9 cellular contexts compared by ENCODE assay signal in genomic region chr4:127783971-127784519, GRCh38. TPM values are rescaled to one million over a fixed set of nuclear protein-coding genes. Genes with fewer than 3 reads are reported as not detected.
DNase-seq lines count a peak whose midpoint lies in the region; ATAC-seq, FAIRE-seq and TF ChIP-seq lines count a peak whose summit lies in the region.
"Had no signal": no experiment of that assay in that cellular context is flagged by ENCODE, and none has a peak within 500 bp of the region (broad histone marks: within the 10 kb centered on the region; RNA-seq: fewer than 3 reads in every experiment).

No MANE protein-coding gene starts in this region.

- peaks cover 28% of the 10 kb centered on the region for H3K4me1 Mint-ChIP-seq in WTC11

- no peak overlapping the region for H3K27ac Mint-ChIP-seq in WTC11

- dilution Hi-C loops in keratinocyte (cut with MboI; ENCODE audit: extremely low pct_ligation_motif_present, low sequenced_read_pairs) = no loop called here

- H3K36me3 Mint-ChIP-seq in WTC11 = no peaks in the 10 kb centered on the region

- DNase-seq in DMS53 (lab: John Stamatoyannopoulos, UW) (peak; percentile 17), DMS53 treated with DMSO at 0.1 percent for 48 hours (lab: John Stamatoyannopoulos, UW; ENCODE audit: unreplicated experiment) (no peak), WTC11 (ENCODE audit: low spot score) (no peak), keratinocyte (ENCODE audit: low read depth, low spot score) (no peak), testis (no peak), GDM1 (lab: John Stamatoyannopoulos, UW) (no peak), mucosa of gallbladder (ENCODE audit: low spot score) (no peak)
- DNase-seq: 8988T had no signal

- peaks cover 51% of the 10 kb centered on the region for H3K27me3 Mint-ChIP-seq in WTC11 (ENCODE audit: low read depth)

- H3K27ac ChIP-seq in keratinocyte (ENCODE audit: control insufficient read depth, insufficient read depth, low read length) (peak overlapping the region; percentile 99), testis (peak overlapping the region; percentile 88 to 91)

- intact Hi-C loops in testis (cut with DNase I; ENCODE audit: low total_unique reads) = no loop called here

- H4K20me1 ChIP-seq in keratinocyte (ENCODE audit: control insufficient read depth, extremely low read depth, insufficient read depth, low read length) = no peaks in the 10 kb centered on the region

- H3K79me2 ChIP-seq in keratinocyte (ENCODE audit: control insufficient read depth, insufficient read depth, low read length) = peaks cover 39% of the 10 kb centered on the region

- FAIRE-seq in keratinocyte (lab: Jason Lieb, UNC) = peak; percentile 64

- no peaks in the 10 kb centered on the region for H3K9me1 ChIP-seq in keratinocyte (ENCODE audit: control insufficient read depth, extremely low read depth, insufficient read depth, low read length)

- H3K9ac ChIP-seq in keratinocyte (ENCODE audit: control insufficient read depth, extremely low read depth, insufficient read depth, low read length) = peak overlapping the region; percentile 99

- TF ChIP-seq CTCF in WTC11 (IDR thresholded peaks at IDR 0.05) (no peak), keratinocyte (optimal IDR thresholded peaks at IDR 0.05 in 1 of 3, IDR thresholded peaks at IDR 0.05 in 1 of 3, conservative IDR thresholded peaks at IDR 0.05 in 1 of 3; ENCODE audit: extremely low read depth in 1 of 3, insufficient read depth in 2 of 3, low read length in 3 of 3) (no peak), testis (IDR thresholded peaks at IDR 0.05) (no peak)

- H2AFZ ChIP-seq in keratinocyte (ENCODE audit: control insufficient read depth, low read length) = peak overlapping the region; percentile 29

- CTCF ChIA-PET in WTC11 (lab: Charles Lee) = no interaction called here

- H3K4me1 ChIP-seq in keratinocyte (ENCODE audit: control insufficient read depth, extremely low read depth, insufficient read depth, low read length) = no peaks in the 10 kb centered on the region
- no peaks in the 10 kb centered on the region for H3K4me1 ChIP-seq in testis

- H3K36me3 ChIP-seq in keratinocyte (ENCODE audit: control insufficient read depth in 2 of 2, extremely low read depth in 1 of 2, insufficient read depth in 2 of 2, low read length in 2 of 2) = no peaks in the 10 kb centered on the region
- no peaks in the 10 kb centered on the region for H3K36me3 ChIP-seq in testis (ENCODE audit: low read depth, missing control alignments)

- TF ChIP-seq POLR2A in testis (IDR thresholded peaks at IDR 0.05) = no peak

- ATAC-seq in WTC11 = no peak
- ATAC-seq in HG02798 (IDR thresholded peaks at IDR 0.05; ENCODE audit: poor library complexity, unreplicated experiment) = no peak

- H3K4me3 Mint-ChIP-seq in WTC11 = peak overlapping the region; percentile 94

- H3K27me3 ChIP-seq in keratinocyte (ENCODE audit: control insufficient read depth, extremely low read depth, insufficient read depth, low read length) (no peaks in the 10 kb centered on the region), testis (no peaks in the 10 kb centered on the region)

- H3K9me3 ChIP-seq in keratinocyte (ENCODE audit: control insufficient read depth, low read depth, low read length) = no peaks in the 10 kb centered on the region
- H3K9me3 ChIP-seq in testis = no peaks in the 10 kb centered on the region

- POLR2A ChIA-PET in WTC11 (lab: Charles Lee) = interaction anchor here (3.1 kb wide), 1 partner anchor 97 kb away, joined by 16 read pairs; the partner anchor contains the start of gene PLK4

- H3K4me2 ChIP-seq in keratinocyte (ENCODE audit: control insufficient read depth, extremely low read depth, insufficient read depth, low read depth, low read length) = peak overlapping the region; percentile 95

- whole genome bisulfite sequencing in testis, 2 donors = 45 to 47% methylated on average over 8 of the region's 8 CpGs

- no peaks in the 10 kb centered on the region for H3K9me3 Mint-ChIP-seq in WTC11

- H3K4me3 ChIP-seq in keratinocyte (ENCODE audit: control insufficient read depth in 2 of 3, extremely low read depth in 1 of 3, insufficient read depth in 2 of 3, low read depth in 1 of 3, low read length in 3 of 3) (peak overlapping the region; percentile 55 to 98 (median 93)), testis (peak overlapping the region; percentile 79 to 81)

TF ChIP-seq in WTC11, 78 proteins besides CTCF, POLR2A, EP300 and RAD21 (continues in another document):
- TF ChIP-seq PRRX2 (CRISPR knock-in tag; IDR thresholded peaks at IDR 0.05) (no peak), NFYB (CRISPR knock-in tag; conservative IDR thresholded peaks at IDR 0.05; ENCODE audit: low read depth) (no peak), MAX (CRISPR knock-in tag; IDR thresholded peaks at IDR 0.05) (no peak), IRF2 (CRISPR knock-in tag; IDR thresholded peaks at IDR 0.05; ENCODE audit: borderline replicate concordance, low read depth) (no peak), ZNF671 (CRISPR knock-in tag; IDR thresholded peaks at IDR 0.05) (no peak), ZNF138 (CRISPR knock-in tag; conservative IDR thresholded peaks at IDR 0.05) (no peak), ZNF263 (CRISPR knock-in tag; IDR thresholded peaks at IDR 0.05; ENCODE audit: low read depth) (no peak), NR1H2 (CRISPR knock-in tag; IDR thresholded peaks at IDR 0.05) (no peak), GTF2I (CRISPR knock-in tag; conservative IDR thresholded peaks at IDR 0.05) (no peak), CREM (CRISPR knock-in tag; IDR thresholded peaks at IDR 0.05) (no peak), JAZF1 (CRISPR knock-in tag; IDR thresholded peaks at IDR 0.05) (no peak)
- TF ChIP-seq, protein P1, sequence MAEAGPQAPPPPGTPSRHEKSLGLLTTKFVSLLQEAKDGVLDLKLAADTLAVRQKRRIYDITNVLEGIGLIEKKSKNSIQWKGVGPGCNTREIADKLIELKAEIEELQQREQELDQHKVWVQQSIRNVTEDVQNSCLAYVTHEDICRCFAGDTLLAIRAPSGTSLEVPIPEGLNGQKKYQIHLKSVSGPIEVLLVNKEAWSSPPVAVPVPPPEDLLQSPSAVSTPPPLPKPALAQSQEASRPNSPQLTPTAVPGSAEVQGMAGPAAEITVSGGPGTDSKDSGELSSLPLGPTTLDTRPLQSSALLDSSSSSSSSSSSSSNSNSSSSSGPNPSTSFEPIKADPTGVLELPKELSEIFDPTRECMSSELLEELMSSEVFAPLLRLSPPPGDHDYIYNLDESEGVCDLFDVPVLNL (CRISPR knock-in tag; IDR thresholded peaks at IDR 0.05; ENCODE audit: borderline replicate concordance, low read depth) = no peak
- TF ChIP-seq, protein P2, sequence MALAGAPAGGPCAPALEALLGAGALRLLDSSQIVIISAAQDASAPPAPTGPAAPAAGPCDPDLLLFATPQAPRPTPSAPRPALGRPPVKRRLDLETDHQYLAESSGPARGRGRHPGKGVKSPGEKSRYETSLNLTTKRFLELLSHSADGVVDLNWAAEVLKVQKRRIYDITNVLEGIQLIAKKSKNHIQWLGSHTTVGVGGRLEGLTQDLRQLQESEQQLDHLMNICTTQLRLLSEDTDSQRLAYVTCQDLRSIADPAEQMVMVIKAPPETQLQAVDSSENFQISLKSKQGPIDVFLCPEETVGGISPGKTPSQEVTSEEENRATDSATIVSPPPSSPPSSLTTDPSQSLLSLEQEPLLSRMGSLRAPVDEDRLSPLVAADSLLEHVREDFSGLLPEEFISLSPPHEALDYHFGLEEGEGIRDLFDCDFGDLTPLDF (CRISPR knock-in tag; IDR thresholded peaks at IDR 0.05) = no peak
- TF ChIP-seq, protein P3, sequence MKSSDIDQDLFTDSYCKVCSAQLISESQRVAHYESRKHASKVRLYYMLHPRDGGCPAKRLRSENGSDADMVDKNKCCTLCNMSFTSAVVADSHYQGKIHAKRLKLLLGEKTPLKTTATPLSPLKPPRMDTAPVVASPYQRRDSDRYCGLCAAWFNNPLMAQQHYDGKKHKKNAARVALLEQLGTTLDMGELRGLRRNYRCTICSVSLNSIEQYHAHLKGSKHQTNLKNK (CRISPR knock-in tag; IDR thresholded peaks at IDR 0.05) = no peak

RNA-seq across cellular contexts. Expression of gene HSPA4L, which starts 1.9 kb away (rescaled TPM):
- total RNA-seq in WTC11 (2021) (6.9 to 9.9 TPM (median 9.6 TPM) in 3 replicates), testis (100 to 1,000 TPM in 1 of 2 donors, 10 to 100 TPM in 1; 53.1 to 132 TPM), mucosa of gallbladder (13.1 TPM)
- polyA plus RNA-seq in keratinocyte (14.3 to 25.4 TPM (median 18.2 TPM) in 3 replicates), testis (ENCODE audit: insufficient read depth, low read depth, low replicate concordance) (151 TPM)
- polyA plus RNA-seq in keratinocyte (2011; ENCODE audit: low read depth) = 39.0 TPM
- 10.9 and 21.8 TPM in 2 replicates for polyA plus RNA-seq in keratinocyte (2011; cell fraction: cytosol; rRNA removed)
- polyA plus RNA-seq in keratinocyte (2011; cell fraction: nucleus; rRNA removed) = 23.4 and 28.9 TPM in 2 replicates
- 23.1 and 31.4 TPM in 2 replicates for polyA plus RNA-seq in keratinocyte (2012; ENCODE audit: low replicate concordance)
- 10.3 to 36.0 TPM (median 33.6 TPM) in 3 replicates for polyA minus RNA-seq in keratinocyte
- polyA minus RNA-seq in keratinocyte (2011; cell fraction: cytosol; rRNA and poly(A)+ RNA removed) = 18.2 TPM
- 32.9 and 52.7 TPM in 2 replicates for polyA minus RNA-seq in keratinocyte (2011; cell fraction: nucleus; rRNA and poly(A)+ RNA removed)

RNA-seq across cellular contexts. Expression of gene SLC25A31, which starts 53.8 kb away (rescaled TPM):
- total RNA-seq in WTC11 (2021) = not detected in 3 replicates
- 0.06 TPM in 1 of 3 replicates, not detected in the others for polyA plus RNA-seq in keratinocyte
- polyA plus RNA-seq in keratinocyte (2011; ENCODE audit: low read depth) = not detected
- not detected in 2 replicates for polyA plus RNA-seq in keratinocyte (2011; cell fraction: cytosol; rRNA removed)
- not detected in 2 replicates for polyA plus RNA-seq in keratinocyte (2011; cell fraction: nucleus; rRNA removed)
- not detected in 2 replicates for polyA plus RNA-seq in keratinocyte (2012; ENCODE audit: low replicate concordance)
- not detected in 3 replicates for polyA minus RNA-seq in keratinocyte
- not detected for polyA minus RNA-seq in keratinocyte (2011; cell fraction: cytosol; rRNA and poly(A)+ RNA removed)
- polyA minus RNA-seq in keratinocyte (2011; cell fraction: nucleus; rRNA and poly(A)+ RNA removed) = not detected in 2 replicates
- 10 to 100 TPM; 23.4 to 28.1 TPM for total RNA-seq in testis
- polyA plus RNA-seq in testis (ENCODE audit: insufficient read depth, low read depth, low replicate concordance) = 92.2 TPM
- total RNA-seq in mucosa of gallbladder = not detected

Comparison
In these comparisons a context has a peak if more than half of its experiments do, and no peak if none do; other contexts are left out.
1. RNA of gene SLC25A31, which starts 53.8 kb away (total RNA-seq): 23.4 to 28.1 TPM in testis; not detected in WTC11 and not detected in mucosa of gallbladder (single experiment); every median in the first group is over 10 times any median in the second.